Comparison of ENCODE assay signal across 15 cellular contexts in genomic region chr11:18792066-18792591, GRCh38. TPM values are rescaled to one million over a fixed set of nuclear protein-coding genes. Genes with fewer than 3 reads are reported as not detected.
A peak's percentile ranks its signal among the peaks of the same experiment; 100 is the strongest.
DNase-seq lines count a peak whose midpoint lies in the region; ATAC-seq and TF ChIP-seq lines count a peak whose summit lies in the region.
"Had no signal": no experiment of that assay in that cellular context is flagged by ENCODE, and none has a peak within 500 bp of the region (broad histone marks: within the 10 kb centered on the region; RNA-seq: fewer than 3 reads in every experiment).

No MANE protein-coding gene starts in this region.

- H3K4me2 ChIP-seq in smooth muscle cell: peak overlapping the region; percentile 91

- H3K27ac ChIP-seq in smooth muscle cell (ENCODE audit: low read depth) (no peak overlapping the region), substantia nigra (ENCODE audit: low read depth, low read length, poor library complexity, severe bottlenecking) (no peak overlapping the region)
- H3K27ac ChIP-seq: VCaP had no signal

- peaks cover 93% of the 10 kb centered on the region for H3K27me3 ChIP-seq in smooth muscle cell (ENCODE audit: low read depth)

- H4K20me1 ChIP-seq in smooth muscle cell (ENCODE audit: low read depth): no peaks in the 10 kb centered on the region

- 3% methylated on average over 29 of the region's 34 CpGs for WGBS in smooth muscle cell (ENCODE audit: low lambda C conversion rate)

- no peaks in the 10 kb centered on the region for H3F3A ChIP-seq in smooth muscle cell (ENCODE audit: low read depth)

- H3K4me1 Mint-ChIP-seq in WTC11: peaks cover 11% of the 10 kb centered on the region

- no peaks in the 10 kb centered on the region for H3K4me1 ChIP-seq in smooth muscle cell (ENCODE audit: low read depth)

- H3K27me3 Mint-ChIP-seq in WTC11 (ENCODE audit: low read depth): peaks cover 73% of the 10 kb centered on the region

- H3K36me3 ChIP-seq in smooth muscle cell (ENCODE audit: low read depth): no peaks in the 10 kb centered on the region

- no peak overlapping the region for H2AFZ ChIP-seq in smooth muscle cell (ENCODE audit: low read depth)

- H3K4me3 ChIP-seq in iPS-18c (ENCODE audit: insufficient read depth, low read depth, low read length) (peak overlapping the region; percentile 75), smooth muscle cell (peak overlapping the region; percentile 55)

- H3K36me3 Mint-ChIP-seq in WTC11: no peaks in the 10 kb centered on the region

- no peaks in the 10 kb centered on the region for H3K9me3 Mint-ChIP-seq in WTC11

- peaks cover 2% of the 10 kb centered on the region for H3K9me3 ChIP-seq in iPS-18c (ENCODE audit: control insufficient read depth, insufficient read depth, low read length)
- no peaks in the 10 kb centered on the region for H3K9me3 ChIP-seq in smooth muscle cell (replicated peaks; ENCODE audit: low read depth)

- DNase-seq in NCI-H1105 treated with DMSO at 0.1 percent for 48 hours (lab: John Stamatoyannopoulos, UW) (peak; percentile 17), NCI-H1105 (lab: John Stamatoyannopoulos, UW) (no peak), WTC11 (ENCODE audit: low spot score) (peak; percentile 25), smooth muscle cell (lab: John Stamatoyannopoulos, UW; ENCODE audit: unreplicated experiment) (no peak), iPS-NIHi11 (ENCODE audit: low spot score) (no peak), substantia nigra (lab: John Stamatoyannopoulos, UW) (no peak)
- DNase-seq: ACHN; EL; NCI-H187; stimulated activated CD4-positive, alpha-beta T cell treated with anti-CD3 and anti-CD28 coated beads, Interleukin-12 subunit alpha, Interleukin-12 subunit beta, amount 100 ng/mL, for 4 hours had no signal

- peak; percentile 29 for ATAC-seq in WTC11
- ATAC-seq in HG02981 (IDR thresholded peaks at IDR 0.05; ENCODE audit: unreplicated experiment): no peak
- ATAC-seq: HCT116 had no signal

- TF ChIP-seq CTCF in WTC11 (IDR thresholded peaks at IDR 0.05) (no peak), smooth muscle cell (IDR thresholded peaks at IDR 0.05; ENCODE audit: borderline replicate concordance, insufficient read depth, poor library complexity, severe bottlenecking) (no peak)

- no peaks in the 10 kb centered on the region for H3K79me2 ChIP-seq in smooth muscle cell (ENCODE audit: low read depth)

- H3K27ac Mint-ChIP-seq in WTC11: no peak overlapping the region

- H3K9ac ChIP-seq in smooth muscle cell (ENCODE audit: low read depth): no peak overlapping the region

- POLR2A ChIA-PET in WTC11 (lab: Charles Lee): no interaction called here

- H3K4me3 Mint-ChIP-seq in WTC11: peak overlapping the region; percentile 83

- CTCF ChIA-PET in WTC11 (lab: Charles Lee): interaction anchor here (0.7 to 3.6 kb wide), 8 partner anchors 11 to 70 kb away, joined by 3 to 16 read pairs (median 6); partner anchors contain the start of gene IGSF22

TF ChIP-seq in WTC11, 78 proteins besides CTCF, POLR2A, EP300 and RAD21 (continues in another document):
- TF ChIP-seq AR (CRISPR knock-in tag; IDR thresholded peaks at IDR 0.05) (no peak), ZNF281 (CRISPR knock-in tag; IDR thresholded peaks at IDR 0.05) (no peak), TP53 (CRISPR knock-in tag; IDR thresholded peaks at IDR 0.05) (no peak), PRDM15 (CRISPR knock-in tag; IDR thresholded peaks at IDR 0.05) (no peak), RELA (CRISPR knock-in tag; IDR thresholded peaks at IDR 0.05; ENCODE audit: borderline replicate concordance) (no peak), ZNF317 (CRISPR knock-in tag; IDR thresholded peaks at IDR 0.05; ENCODE audit: borderline replicate concordance, low read depth) (no peak)

RNA-seq across cellular contexts. Expression of gene PTPN5, which starts 0.5 kb away (rescaled TPM):
- 4.5 to 7.4 TPM (median 6.7 TPM) in 3 replicates for total RNA-seq in WTC11 (2021)
- not detected in 2 replicates for total RNA-seq in smooth muscle cell
- not detected in 2 replicates for polyA plus RNA-seq in smooth muscle cell
- total RNA-seq: lung microvascular endothelial cell had no signal

Comparison
In these comparisons a context has a peak if more than half of its experiments do, and no peak if none do; other contexts are left out.
1. DNase-seq: peak in NCI-H1105 treated with DMSO at 0.1 percent for 48 hours (single experiment) and WTC11 (single experiment); none in NCI-H1105 (single experiment), smooth muscle cell (single experiment), iPS-NIHi11 (single experiment) and substantia nigra (0 of 49).